Comparison of ENCODE assay signal across 1 cellular context in genomic region chr20:34549291-34549928, GRCh38.
TF ChIP-seq lines count a peak whose summit lies in the region.

No MANE protein-coding gene starts in this region.

TF ChIP-seq in HEK293, 187 proteins besides CTCF, POLR2A, EP300 and RAD21 (continued from another document and continues in another):
- TF ChIP-seq, protein P1, sequence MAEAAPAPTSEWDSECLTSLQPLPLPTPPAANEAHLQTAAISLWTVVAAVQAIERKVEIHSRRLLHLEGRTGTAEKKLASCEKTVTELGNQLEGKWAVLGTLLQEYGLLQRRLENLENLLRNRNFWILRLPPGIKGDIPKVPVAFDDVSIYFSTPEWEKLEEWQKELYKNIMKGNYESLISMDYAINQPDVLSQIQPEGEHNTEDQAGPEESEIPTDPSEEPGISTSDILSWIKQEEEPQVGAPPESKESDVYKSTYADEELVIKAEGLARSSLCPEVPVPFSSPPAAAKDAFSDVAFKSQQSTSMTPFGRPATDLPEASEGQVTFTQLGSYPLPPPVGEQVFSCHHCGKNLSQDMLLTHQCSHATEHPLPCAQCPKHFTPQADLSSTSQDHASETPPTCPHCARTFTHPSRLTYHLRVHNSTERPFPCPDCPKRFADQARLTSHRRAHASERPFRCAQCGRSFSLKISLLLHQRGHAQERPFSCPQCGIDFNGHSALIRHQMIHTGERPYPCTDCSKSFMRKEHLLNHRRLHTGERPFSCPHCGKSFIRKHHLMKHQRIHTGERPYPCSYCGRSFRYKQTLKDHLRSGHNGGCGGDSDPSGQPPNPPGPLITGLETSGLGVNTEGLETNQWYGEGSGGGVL (tag by site-specific recombination; IDR thresholded peaks at IDR 0.05) = 0 out of 2 replicates have a peak, but pooled peaks have one; percentile 16
- TF ChIP-seq ZNF266 (tag by site-specific recombination; IDR thresholded peaks at IDR 0.05; ENCODE audit: low read depth) (no peak), ZNF324 (tag by site-specific recombination; IDR thresholded peaks at IDR 0.05) (no peak), ZNF426 (tag by site-specific recombination; IDR thresholded peaks at IDR 0.05) (no peak), ZSCAN5A (tag by site-specific recombination; IDR thresholded peaks at IDR 0.05) (no peak), HIC1 (tag by site-specific recombination; IDR thresholded peaks at IDR 0.05) (peak; percentile 57; the same call in 1 of the 2 replicates), ZNF19 (tag by site-specific recombination; IDR thresholded peaks at IDR 0.05; ENCODE audit: low read depth) (no peak), ZBTB7A (tag by site-specific recombination; IDR thresholded peaks at IDR 0.05; ENCODE audit: low read depth) (no peak), ZNF677 (tag by site-specific recombination; IDR thresholded peaks at IDR 0.05) (no peak), GLIS1 (tag by site-specific recombination; IDR thresholded peaks at IDR 0.05) (peak; percentile 47), ZNF529 (tag by site-specific recombination; IDR thresholded peaks at IDR 0.05; ENCODE audit: insufficient replicate concordance) (no peak), ZSCAN30 (tag by site-specific recombination; IDR thresholded peaks at IDR 0.05) (0 out of 2 replicates have a peak, but pooled peaks have one; percentile 29), ZNF560 (tag by site-specific recombination; IDR thresholded peaks at IDR 0.05; ENCODE audit: borderline replicate concordance) (no peak), ZNF416 (tag by site-specific recombination; IDR thresholded peaks at IDR 0.05) (no peak), TSHZ1 (tag by site-specific recombination; IDR thresholded peaks at IDR 0.05; ENCODE audit: borderline replicate concordance) (no peak), OVOL3 (tag by site-specific recombination; IDR thresholded peaks at IDR 0.05) (no peak), ZNF184 (tag by site-specific recombination; IDR thresholded peaks at IDR 0.05) (no peak), ZSCAN16 (tag by site-specific recombination; IDR thresholded peaks at IDR 0.05) (no peak), GLI2 (tag by site-specific recombination; IDR thresholded peaks at IDR 0.05; ENCODE audit: borderline replicate concordance, low read depth) (no peak), ZNF501 (tag by site-specific recombination; IDR thresholded peaks at IDR 0.05) (no peak), ZNF544 (tag by site-specific recombination; IDR thresholded peaks at IDR 0.05) (no peak), ZNF791 (tag by site-specific recombination; IDR thresholded peaks at IDR 0.05) (no peak), WT1 (tag by site-specific recombination; IDR thresholded peaks at IDR 0.05) (no peak), TCF7L2 (IDR thresholded peaks at IDR 0.05; ENCODE audit: borderline replicate concordance, low read depth, low read length) (no peak), MYNN (tag by site-specific recombination; IDR thresholded peaks at IDR 0.05; ENCODE audit: borderline replicate concordance) (peak; percentile 64; the same call in 1 of the 2 replicates), ZNF510 (tag by site-specific recombination; IDR thresholded peaks at IDR 0.05; ENCODE audit: insufficient replicate concordance) (no peak), ZBTB1 (tag by site-specific recombination; IDR thresholded peaks at IDR 0.05) (no peak), HOXC10 (CRISPR knock-in tag; IDR thresholded peaks at IDR 0.05) (no peak), ZNF140 (tag by site-specific recombination; IDR thresholded peaks at IDR 0.05) (no peak), ZNF26 (tag by site-specific recombination; IDR thresholded peaks at IDR 0.05) (no peak), ZNF433 (tag by site-specific recombination; IDR thresholded peaks at IDR 0.05; ENCODE audit: low read depth) (no peak), IKZF3 (tag by site-specific recombination; IDR thresholded peaks at IDR 0.05) (peak; percentile 59; the same call in 1 of the 2 replicates), ZNF169 (tag by site-specific recombination; IDR thresholded peaks at IDR 0.05) (no peak), ZNF488 (tag by site-specific recombination; IDR thresholded peaks at IDR 0.05) (no peak), ZNF202 (tag by site-specific recombination; IDR thresholded peaks at IDR 0.05; ENCODE audit: borderline replicate concordance) (no peak), SALL2 (tag by site-specific recombination; IDR thresholded peaks at IDR 0.05; ENCODE audit: borderline replicate concordance) (no peak), ZNF664 (tag by site-specific recombination; IDR thresholded peaks at IDR 0.05) (no peak)
- TF ChIP-seq, protein P2, sequence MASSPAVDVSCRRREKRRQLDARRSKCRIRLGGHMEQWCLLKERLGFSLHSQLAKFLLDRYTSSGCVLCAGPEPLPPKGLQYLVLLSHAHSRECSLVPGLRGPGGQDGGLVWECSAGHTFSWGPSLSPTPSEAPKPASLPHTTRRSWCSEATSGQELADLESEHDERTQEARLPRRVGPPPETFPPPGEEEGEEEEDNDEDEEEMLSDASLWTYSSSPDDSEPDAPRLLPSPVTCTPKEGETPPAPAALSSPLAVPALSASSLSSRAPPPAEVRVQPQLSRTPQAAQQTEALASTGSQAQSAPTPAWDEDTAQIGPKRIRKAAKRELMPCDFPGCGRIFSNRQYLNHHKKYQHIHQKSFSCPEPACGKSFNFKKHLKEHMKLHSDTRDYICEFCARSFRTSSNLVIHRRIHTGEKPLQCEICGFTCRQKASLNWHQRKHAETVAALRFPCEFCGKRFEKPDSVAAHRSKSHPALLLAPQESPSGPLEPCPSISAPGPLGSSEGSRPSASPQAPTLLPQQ (tag by site-specific recombination; IDR thresholded peaks at IDR 0.05) = peak; percentile 65
- TF ChIP-seq, protein P3, sequence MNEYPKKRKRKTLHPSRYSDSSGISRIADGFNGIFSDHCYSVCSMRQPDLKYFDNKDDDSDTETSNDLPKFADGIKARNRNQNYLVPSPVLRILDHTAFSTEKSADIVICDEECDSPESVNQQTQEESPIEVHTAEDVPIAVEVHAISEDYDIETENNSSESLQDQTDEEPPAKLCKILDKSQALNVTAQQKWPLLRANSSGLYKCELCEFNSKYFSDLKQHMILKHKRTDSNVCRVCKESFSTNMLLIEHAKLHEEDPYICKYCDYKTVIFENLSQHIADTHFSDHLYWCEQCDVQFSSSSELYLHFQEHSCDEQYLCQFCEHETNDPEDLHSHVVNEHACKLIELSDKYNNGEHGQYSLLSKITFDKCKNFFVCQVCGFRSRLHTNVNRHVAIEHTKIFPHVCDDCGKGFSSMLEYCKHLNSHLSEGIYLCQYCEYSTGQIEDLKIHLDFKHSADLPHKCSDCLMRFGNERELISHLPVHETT (tag by site-specific recombination; IDR thresholded peaks at IDR 0.05) = no peak
- TF ChIP-seq, protein P4, sequence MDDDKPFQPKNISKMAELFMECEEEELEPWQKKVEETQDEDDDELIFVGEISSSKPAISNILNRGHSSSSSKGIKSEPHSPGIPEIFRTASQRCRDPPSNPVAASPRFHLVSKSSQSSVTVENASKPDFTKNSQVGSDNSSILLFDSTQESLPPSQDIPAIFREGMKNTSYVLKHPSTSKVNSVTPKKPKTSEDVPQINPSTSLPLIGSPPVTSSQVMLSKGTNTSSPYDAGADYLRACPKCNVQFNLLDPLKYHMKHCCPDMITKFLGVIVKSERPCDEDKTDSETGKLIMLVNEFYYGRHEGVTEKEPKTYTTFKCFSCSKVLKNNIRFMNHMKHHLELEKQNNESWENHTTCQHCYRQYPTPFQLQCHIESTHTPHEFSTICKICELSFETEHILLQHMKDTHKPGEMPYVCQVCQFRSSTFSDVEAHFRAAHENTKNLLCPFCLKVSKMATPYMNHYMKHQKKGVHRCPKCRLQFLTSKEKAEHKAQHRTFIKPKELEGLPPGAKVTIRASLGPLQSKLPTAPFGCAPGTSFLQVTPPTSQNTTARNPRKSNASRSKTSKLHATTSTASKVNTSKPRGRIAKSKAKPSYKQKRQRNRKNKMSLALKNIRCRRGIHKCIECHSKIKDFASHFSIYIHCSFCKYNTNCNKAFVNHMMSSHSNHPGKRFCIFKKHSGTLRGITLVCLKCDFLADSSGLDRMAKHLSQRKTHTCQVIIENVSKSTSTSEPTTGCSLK (tag by site-specific recombination; IDR thresholded peaks at IDR 0.05) = no peak
- TF ChIP-seq, protein P5, sequence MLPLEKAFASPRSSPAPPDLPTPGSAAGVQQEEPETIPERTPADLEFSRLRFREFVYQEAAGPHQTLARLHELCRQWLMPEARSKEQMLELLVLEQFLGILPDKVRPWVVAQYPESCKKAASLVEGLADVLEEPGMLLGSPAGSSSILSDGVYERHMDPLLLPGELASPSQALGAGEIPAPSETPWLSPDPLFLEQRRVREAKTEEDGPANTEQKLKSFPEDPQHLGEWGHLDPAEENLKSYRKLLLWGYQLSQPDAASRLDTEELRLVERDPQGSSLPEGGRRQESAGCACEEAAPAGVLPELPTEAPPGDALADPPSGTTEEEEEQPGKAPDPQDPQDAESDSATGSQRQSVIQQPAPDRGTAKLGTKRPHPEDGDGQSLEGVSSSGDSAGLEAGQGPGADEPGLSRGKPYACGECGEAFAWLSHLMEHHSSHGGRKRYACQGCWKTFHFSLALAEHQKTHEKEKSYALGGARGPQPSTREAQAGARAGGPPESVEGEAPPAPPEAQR (tag by site-specific recombination; IDR thresholded peaks at IDR 0.05) = no peak
- TF ChIP-seq, protein P6, sequence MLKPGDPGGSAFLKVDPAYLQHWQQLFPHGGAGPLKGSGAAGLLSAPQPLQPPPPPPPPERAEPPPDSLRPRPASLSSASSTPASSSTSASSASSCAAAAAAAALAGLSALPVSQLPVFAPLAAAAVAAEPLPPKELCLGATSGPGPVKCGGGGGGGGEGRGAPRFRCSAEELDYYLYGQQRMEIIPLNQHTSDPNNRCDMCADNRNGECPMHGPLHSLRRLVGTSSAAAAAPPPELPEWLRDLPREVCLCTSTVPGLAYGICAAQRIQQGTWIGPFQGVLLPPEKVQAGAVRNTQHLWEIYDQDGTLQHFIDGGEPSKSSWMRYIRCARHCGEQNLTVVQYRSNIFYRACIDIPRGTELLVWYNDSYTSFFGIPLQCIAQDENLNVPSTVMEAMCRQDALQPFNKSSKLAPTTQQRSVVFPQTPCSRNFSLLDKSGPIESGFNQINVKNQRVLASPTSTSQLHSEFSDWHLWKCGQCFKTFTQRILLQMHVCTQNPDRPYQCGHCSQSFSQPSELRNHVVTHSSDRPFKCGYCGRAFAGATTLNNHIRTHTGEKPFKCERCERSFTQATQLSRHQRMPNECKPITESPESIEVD (tag by site-specific recombination; IDR thresholded peaks at IDR 0.05) = no peak
